ENCODE assay signal across 2 cellular contexts in genomic region chr21:19326581-19327319, GRCh38.
TF ChIP-seq lines count a peak whose summit lies in the region.

No MANE protein-coding gene starts in this region.

TF ChIP-seq in GM23338, 12 proteins besides CTCF, POLR2A, EP300 and RAD21 (continued from another document):
- no peak for TF ChIP-seq REST (IDR thresholded peaks at IDR 0.05; ENCODE audit: unreplicated experiment)
- TF ChIP-seq EZH2 (IDR thresholded peaks at IDR 0.05; ENCODE audit: low read depth, unreplicated experiment): no peak
- no peak for TF ChIP-seq STAT1 (IDR thresholded peaks at IDR 0.05; ENCODE audit: unreplicated experiment)
- no peak for TF ChIP-seq ZNF331 (CRISPR knock-in tag; IDR thresholded peaks at IDR 0.05; ENCODE audit: low read depth)
- TF ChIP-seq ZNF114 (CRISPR knock-in tag; IDR thresholded peaks at IDR 0.05): no peak
- TF ChIP-seq ZNF462 (CRISPR knock-in tag; IDR thresholded peaks at IDR 0.05): no peak
- TF ChIP-seq NANOG (IDR thresholded peaks at IDR 0.05; ENCODE audit: borderline replicate concordance): no peak
- no peak for TF ChIP-seq EZH2phosphoT487 (IDR thresholded peaks at IDR 0.05; ENCODE audit: unreplicated experiment)

TF ChIP-seq in GM12878, 131 proteins besides CTCF, POLR2A, EP300 and RAD21 (continued from another document):
- TF ChIP-seq, protein P1, sequence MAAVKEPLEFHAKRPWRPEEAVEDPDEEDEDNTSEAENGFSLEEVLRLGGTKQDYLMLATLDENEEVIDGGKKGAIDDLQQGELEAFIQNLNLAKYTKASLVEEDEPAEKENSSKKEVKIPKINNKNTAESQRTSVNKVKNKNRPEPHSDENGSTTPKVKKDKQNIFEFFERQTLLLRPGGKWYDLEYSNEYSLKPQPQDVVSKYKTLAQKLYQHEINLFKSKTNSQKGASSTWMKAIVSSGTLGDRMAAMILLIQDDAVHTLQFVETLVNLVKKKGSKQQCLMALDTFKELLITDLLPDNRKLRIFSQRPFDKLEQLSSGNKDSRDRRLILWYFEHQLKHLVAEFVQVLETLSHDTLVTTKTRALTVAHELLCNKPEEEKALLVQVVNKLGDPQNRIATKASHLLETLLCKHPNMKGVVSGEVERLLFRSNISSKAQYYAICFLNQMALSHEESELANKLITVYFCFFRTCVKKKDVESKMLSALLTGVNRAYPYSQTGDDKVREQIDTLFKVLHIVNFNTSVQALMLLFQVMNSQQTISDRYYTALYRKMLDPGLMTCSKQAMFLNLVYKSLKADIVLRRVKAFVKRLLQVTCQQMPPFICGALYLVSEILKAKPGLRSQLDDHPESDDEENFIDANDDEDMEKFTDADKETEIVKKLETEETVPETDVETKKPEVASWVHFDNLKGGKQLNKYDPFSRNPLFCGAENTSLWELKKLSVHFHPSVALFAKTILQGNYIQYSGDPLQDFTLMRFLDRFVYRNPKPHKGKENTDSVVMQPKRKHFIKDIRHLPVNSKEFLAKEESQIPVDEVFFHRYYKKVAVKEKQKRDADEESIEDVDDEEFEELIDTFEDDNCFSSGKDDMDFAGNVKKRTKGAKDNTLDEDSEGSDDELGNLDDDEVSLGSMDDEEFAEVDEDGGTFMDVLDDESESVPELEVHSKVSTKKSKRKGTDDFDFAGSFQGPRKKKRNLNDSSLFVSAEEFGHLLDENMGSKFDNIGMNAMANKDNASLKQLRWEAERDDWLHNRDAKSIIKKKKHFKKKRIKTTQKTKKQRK (IDR thresholded peaks at IDR 0.05; ENCODE audit: low read depth, low read length): no peak
- TF ChIP-seq EED (IDR thresholded peaks at IDR 0.05; ENCODE audit: low read depth) (no peak), ESRRA (IDR thresholded peaks at IDR 0.05; ENCODE audit: low read length) (no peak)
